ENCODE assay signal across 8 cellular contexts in the genomic region with DNA sequence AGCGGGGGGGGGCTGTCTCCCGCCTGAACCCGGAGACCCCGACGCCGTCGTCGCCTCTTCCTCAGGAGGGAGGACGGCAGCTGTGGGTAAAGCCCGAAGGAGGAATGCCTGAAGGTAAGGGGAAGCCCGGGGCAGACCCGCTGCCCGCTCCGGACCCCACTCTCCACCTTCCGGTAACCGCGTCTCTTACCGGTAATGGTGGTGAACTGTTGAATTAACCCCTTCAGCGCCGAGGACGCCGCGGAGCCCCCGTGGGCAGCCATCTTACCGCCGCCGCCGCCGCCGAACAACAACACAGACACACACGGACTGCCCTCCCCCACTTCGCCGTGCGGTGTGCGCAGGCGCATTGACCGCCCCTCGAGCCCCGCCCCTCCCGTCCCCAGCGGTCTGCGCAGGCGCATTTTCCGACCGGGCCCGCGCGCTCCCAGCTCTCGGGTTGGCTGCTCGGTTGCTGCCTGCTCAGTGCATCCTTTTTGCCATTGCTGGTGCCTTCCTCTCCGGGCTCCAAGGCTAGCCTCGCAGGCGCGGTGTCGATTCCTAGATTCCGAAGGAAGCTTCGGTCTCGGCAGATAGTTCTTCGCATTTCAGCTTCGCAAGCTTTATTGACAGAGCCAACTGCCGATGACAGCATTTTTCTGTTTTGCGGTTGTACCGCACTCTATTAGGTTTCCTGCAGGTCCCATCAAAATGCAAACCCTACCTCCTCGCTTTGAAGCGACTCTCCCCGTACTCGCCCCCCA. TPM values are rescaled to one million over a fixed set of nuclear protein-coding genes. Genes with fewer than 3 reads are reported as not detected.
A peak's percentile ranks its signal among the peaks of the same experiment; 100 is the strongest.
DNase-seq lines count a peak whose midpoint lies in the region; ATAC-seq, FAIRE-seq and TF ChIP-seq lines count a peak whose summit lies in the region.

A gene with protein sequence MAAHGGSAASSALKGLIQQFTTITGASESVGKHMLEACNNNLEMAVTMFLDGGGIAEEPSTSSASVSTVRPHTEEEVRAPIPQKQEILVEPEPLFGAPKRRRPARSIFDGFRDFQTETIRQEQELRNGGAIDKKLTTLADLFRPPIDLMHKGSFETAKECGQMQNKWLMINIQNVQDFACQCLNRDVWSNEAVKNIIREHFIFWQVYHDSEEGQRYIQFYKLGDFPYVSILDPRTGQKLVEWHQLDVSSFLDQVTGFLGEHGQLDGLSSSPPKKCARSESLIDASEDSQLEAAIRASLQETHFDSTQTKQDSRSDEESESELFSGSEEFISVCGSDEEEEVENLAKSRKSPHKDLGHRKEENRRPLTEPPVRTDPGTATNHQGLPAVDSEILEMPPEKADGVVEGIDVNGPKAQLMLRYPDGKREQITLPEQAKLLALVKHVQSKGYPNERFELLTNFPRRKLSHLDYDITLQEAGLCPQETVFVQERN (minus strand): TSS at position 291 of the 743 bp plus-strand sequence. CDS start 28 bp downstream, at position 263.

- TF ChIP-seq CTCF in AG04449 (IDR thresholded peaks at IDR 0.05; ENCODE audit: insufficient read depth, low read length, missing control alignments) (no peak), WI38 (IDR thresholded peaks at IDR 0.05; ENCODE audit: low read depth, low read length) (no peak), bronchial epithelial cell (IDR thresholded peaks at IDR 0.05; ENCODE audit: insufficient read depth, low read length, severe bottlenecking) (no peak)

- H3K27ac ChIP-seq in iPS-20b (ENCODE audit: low read length) (peak within 1 kb of the TSS; percentile 53), skin epidermis (peak within 1 kb of the TSS; percentile 50 to 98 (median 93))

- H3K9ac ChIP-seq in iPS-20b (ENCODE audit: low read depth, low read length), result peak within 1 kb of the TSS; percentile 92

- DNase-seq in AG04449 (ENCODE audit: low read depth, low spot score), result peak; percentile 33
- peak; percentile 94 for DNase-seq in NCI-H2227 treated with DMSO at 0.1 percent for 48 hours (lab: John Stamatoyannopoulos, UW)
- DNase-seq in bronchial epithelial cell (ENCODE audit: low read depth), result peak; percentile 82

- CTCF ChIA-PET in AG04449 (lab: Yijun Ruan, JAX), result interaction anchor here (0.9 kb wide), 1 partner anchor 82 kb away, joined by 4 read pairs; no protein-coding TSS in a partner anchor

- FAIRE-seq in bronchial epithelial cell (lab: Jason Lieb, UNC), result no peak

- peak within 1 kb of the TSS; percentile 92 for H3K4me3 ChIP-seq in AG04449 (ENCODE audit: low read depth, low read length)
- peak within 1 kb of the TSS; percentile 64 for H3K4me3 ChIP-seq in WI38 (ENCODE audit: low read depth, low read length)
- peak within 1 kb of the TSS; percentile 60 for H3K4me3 ChIP-seq in bronchial epithelial cell (ENCODE audit: low read depth, low read length)
- peak within 1 kb of the TSS; percentile 97 for H3K4me3 ChIP-seq in iPS-20b (ENCODE audit: low read length)
- peak within 1 kb of the TSS; percentile 83 to 99 (median 94) for H3K4me3 ChIP-seq in skin epidermis

- H3K4me1 ChIP-seq in iPS-20b (ENCODE audit: insufficient read depth, low read length), result peaks cover 3% of the 10 kb centered on the region; the same call in 1 of the 2 replicates

- ATAC-seq in GM18907 (IDR thresholded peaks at IDR 0.05; ENCODE audit: unreplicated experiment) (peak; percentile 77), HG03139 (IDR thresholded peaks at IDR 0.05; ENCODE audit: unreplicated experiment) (peak; percentile 70)

- H3K27me3 ChIP-seq in bronchial epithelial cell (ENCODE audit: control insufficient read depth, insufficient read depth, low read length) (no peaks in the 10 kb centered on the region), iPS-20b (ENCODE audit: insufficient read depth, low read length) (no peaks in the 10 kb centered on the region)

- H3K36me3 ChIP-seq in bronchial epithelial cell (ENCODE audit: control insufficient read depth, insufficient read depth, low read length) (no peaks in the 10 kb centered on the region), iPS-20b (ENCODE audit: insufficient read depth, low read depth, low read length) (peaks cover 9% of the 10 kb centered on the region)

- POLR2A ChIA-PET in AG04449 (lab: Yijun Ruan, JAX), result interaction anchor here (0.6 to 1.1 kb wide), 6 partner anchors 18 to 115 kb away, joined by 3 to 4 read pairs (median 3); no protein-coding TSS in a partner anchor

- H3K9me3 ChIP-seq in iPS-20b (ENCODE audit: insufficient read depth, low read depth, low read length), result no peaks in the 10 kb centered on the region

RNA-seq across cellular contexts. Expression of the gene that starts here (rescaled TPM):
- total RNA-seq in bronchial epithelial cell, result 11.8 and 17.0 TPM in 2 replicates

Comparison
In these comparisons a context has a peak if more than half of its experiments do, and no peak if none do; other contexts are left out.
1. Peak in every context shown above with its lines: DNase-seq, ATAC-seq, H3K4me3 ChIP-seq and H3K27ac ChIP-seq.
2. DNase-seq: peak in every context shown above with its lines; median percentile 94 in NCI-H2227 treated with DMSO at 0.1 percent for 48 hours; 82 in bronchial epithelial cell; 33 in AG04449.